1 cellular context compared by ENCODE assay signal in genomic region chr16:75148311-75149195, GRCh38.
TF ChIP-seq lines count a peak whose summit lies in the region.

TSS of gene ZFP1 (plus strand) at chr16:75148524. CDS start at chr16:75152952, 4,428 bp downstream.

TF ChIP-seq in HepG2, 621 proteins besides CTCF, POLR2A, EP300 and RAD21 (continued from another document and continues in another):
- TF ChIP-seq ZNF687 (CRISPR knock-in tag; IDR thresholded peaks at IDR 0.05) (peak; percentile 94), ZNF816 (CRISPR knock-in tag; IDR thresholded peaks at IDR 0.05; ENCODE audit: borderline replicate concordance) (peak; percentile 96), CREM (IDR thresholded peaks at IDR 0.05) (peak; percentile 72), CREM (CRISPR knock-in tag; IDR thresholded peaks at IDR 0.05) (peak; percentile 44; the same call in 1 of the 2 replicates), FOXK2 (IDR thresholded peaks at IDR 0.05) (no peak), PHF5A (CRISPR knock-in tag; IDR thresholded peaks at IDR 0.05; ENCODE audit: low read depth, unreplicated experiment) (peak; percentile 74), MYC (CRISPR knock-in tag; IDR thresholded peaks at IDR 0.05; ENCODE audit: borderline replicate concordance) (peak; percentile 91), NFYB (CRISPR knock-in tag; IDR thresholded peaks at IDR 0.05) (peak; percentile 43; the same call in 1 of the 2 replicates), ZMAT3 (CRISPR knock-in tag; conservative IDR thresholded peaks at IDR 0.05) (peak; percentile 77; the same call in 1 of the 2 replicates), MTA3 (CRISPR knock-in tag; IDR thresholded peaks at IDR 0.05) (0 out of 2 replicates have a peak, but pooled peaks have one; percentile 70), ZNF101 (CRISPR knock-in tag; IDR thresholded peaks at IDR 0.05; ENCODE audit: borderline replicate concordance, low read depth) (0 out of 2 replicates have a peak, but pooled peaks have one; percentile 78), GZF1 (CRISPR knock-in tag; IDR thresholded peaks at IDR 0.05) (peak; percentile 88; the same call in 1 of the 2 replicates), BCLAF1 (IDR thresholded peaks at IDR 0.05) (no peak), RXRB (CRISPR knock-in tag; IDR thresholded peaks at IDR 0.05; ENCODE audit: borderline replicate concordance) (peak; percentile 64; the same call in 1 of the 2 replicates), MED13 (CRISPR knock-in tag; IDR thresholded peaks at IDR 0.05) (peak; percentile 72; the same call in 1 of the 2 replicates), ATAD3A (CRISPR knock-in tag; IDR thresholded peaks at IDR 0.05) (0 out of 2 replicates have a peak, but pooled peaks have one; percentile 71), MXI1 (IDR thresholded peaks at IDR 0.05; ENCODE audit: borderline replicate concordance, low read depth, low read length) (peak; percentile 87; the same call in 1 of the 3 replicates), MNT (IDR thresholded peaks at IDR 0.05) (0 out of 2 replicates have a peak, but pooled peaks have one; percentile 24), ZNF605 (CRISPR knock-in tag; IDR thresholded peaks at IDR 0.05) (peak; percentile 89), ZNF260 (CRISPR knock-in tag; IDR thresholded peaks at IDR 0.05; ENCODE audit: borderline replicate concordance, low read depth) (no peak), CEBPZ (IDR thresholded peaks at IDR 0.05; ENCODE audit: low read length) (no peak), ZNF232 (CRISPR knock-in tag; IDR thresholded peaks at IDR 0.05; ENCODE audit: borderline replicate concordance) (peak; percentile 84; the same call in 1 of the 2 replicates), ZBTB8A (CRISPR knock-in tag; IDR thresholded peaks at IDR 0.05; ENCODE audit: borderline replicate concordance, low read depth) (no peak), JDP2 (CRISPR knock-in tag; IDR thresholded peaks at IDR 0.05; ENCODE audit: borderline replicate concordance) (no peak), MBD4 (IDR thresholded peaks at IDR 0.05; ENCODE audit: borderline replicate concordance, low read length) (no peak), ZNF652 (CRISPR knock-in tag; IDR thresholded peaks at IDR 0.05; ENCODE audit: borderline replicate concordance, low read depth) (no peak), HOXA3 (CRISPR knock-in tag; IDR thresholded peaks at IDR 0.05) (peak; percentile 72; the same call in 1 of the 2 replicates), ZNF792 (CRISPR knock-in tag; IDR thresholded peaks at IDR 0.05) (peak; percentile 84), ARID4A (CRISPR knock-in tag; IDR thresholded peaks at IDR 0.05; ENCODE audit: borderline replicate concordance) (peak; percentile 97), ZSCAN29 (CRISPR knock-in tag; conservative IDR thresholded peaks at IDR 0.05) (no peak), FOXP1 (IDR thresholded peaks at IDR 0.05) (no peak), FOXP1 (CRISPR knock-in tag; IDR thresholded peaks at IDR 0.05) (no peak; the same call in 1 of the 2 replicates), GLMP (CRISPR knock-in tag; IDR thresholded peaks at IDR 0.05; ENCODE audit: borderline replicate concordance) (no peak), ZBTB46 (CRISPR knock-in tag; IDR thresholded peaks at IDR 0.05; ENCODE audit: borderline replicate concordance) (no peak), BRD4 (CRISPR knock-in tag; IDR thresholded peaks at IDR 0.05) (peak; percentile 94), ZNF263 (CRISPR knock-in tag; IDR thresholded peaks at IDR 0.05) (peak; percentile 87), KLF12 (CRISPR knock-in tag; IDR thresholded peaks at IDR 0.05; ENCODE audit: borderline replicate concordance) (peak; percentile 87), SRSF9 (IDR thresholded peaks at IDR 0.05; ENCODE audit: borderline replicate concordance, insufficient read depth, low read depth, low read length, poor library complexity, severe bottlenecking) (no peak)
